15 cellular contexts compared by ENCODE assay signal in genomic region chr10:102402512-102402896, GRCh38. TPM values are rescaled to one million over a fixed set of nuclear protein-coding genes. Genes with fewer than 3 reads are reported as not detected.
"Had no signal": no experiment of that assay in that cellular context is flagged by ENCODE, and none has a peak within 500 bp of the region (broad histone marks: within the 10 kb centered on the region; RNA-seq: fewer than 3 reads in every experiment).

No MANE protein-coding gene starts in this region.

- H3K4me3 Mint-ChIP-seq: activated naive CD4-positive, alpha-beta T cell treated with anti-CD3 and anti-CD28 coated beads, Interleukin-2, amount 10 ng/mL, durations not matched to agents 7 days and 5 days; nephron; stimulated activated memory B cell treated with anti-CD40 and anti-IgM and Interleukin-4, amounts not matched to agents 10 μg/mL and 1 μg/mL and 100 μg/mL, for 72 hours; T-cell had no signal

- ATAC-seq: left lobe of liver; sciatic nerve; stimulated activated memory B cell treated with anti-CD40 and anti-IgM and Interleukin-4, amounts not matched to agents 10 μg/mL and 1 μg/mL and 100 μg/mL, for 72 hours; T-cell had no signal

- H3K4me3 ChIP-seq: adrenal gland, cardiac muscle cell, dorsolateral prefrontal cortex, SK-N-MC, tibial artery had no signal

- H3K9me3 ChIP-seq: adrenal gland, tibial artery had no signal

- H3K27ac Mint-ChIP-seq: activated naive CD4-positive, alpha-beta T cell treated with anti-CD3 and anti-CD28 coated beads, Interleukin-2, amount 10 ng/mL, durations not matched to agents 7 days and 5 days; nephron; stimulated activated memory B cell treated with anti-CD40 and anti-IgM and Interleukin-4, amounts not matched to agents 10 μg/mL and 1 μg/mL and 100 μg/mL, for 72 hours had no signal

- H3K27ac ChIP-seq: adrenal gland, cardiac muscle cell, dorsolateral prefrontal cortex, SK-N-MC, tibial artery had no signal

- H3K9me3 Mint-ChIP-seq: activated naive CD4-positive, alpha-beta T cell treated with anti-CD3 and anti-CD28 coated beads, Interleukin-2, amount 10 ng/mL, durations not matched to agents 7 days and 5 days; nephron; stimulated activated memory B cell treated with anti-CD40 and anti-IgM and Interleukin-4, amounts not matched to agents 10 μg/mL and 1 μg/mL and 100 μg/mL, for 72 hours; T-cell had no signal

- H3K27me3 ChIP-seq: dorsolateral prefrontal cortex had no signal

- H3K36me3 ChIP-seq: cardiac muscle cell had no signal

- DNase-seq: activated CD4-positive, alpha-beta T cell treated with anti-CD3 and anti-CD28 coated beads, Interleukin-2, amount 50 U/mL, for 48 hours; activated CD4-positive, CD25-positive, alpha-beta regulatory T cell treated with anti-CD3 and anti-CD28 coated beads, Interleukin-2, amount 50 U/mL, for 72 hours; activated naive CD4-positive, alpha-beta T cell treated with anti-CD3 and anti-CD28 coated beads, Interleukin-2, amount 10 ng/mL, durations not matched to agents 7 days and 5 days; adrenal gland; dorsolateral prefrontal cortex; stimulated activated CD4-positive, alpha-beta T cell treated with anti-CD3 and anti-CD28 coated beads, Interleukin-12 subunit alpha, Interleukin-12 subunit beta, amount 100 ng/mL, for 4 hours; T-cell; tibial artery had no signal

RNA-seq across cellular contexts. Expression of gene C10orf95, which starts 48.8 kb away (rescaled TPM):
- total RNA-seq: cardiac muscle cell, left lobe of liver, sciatic nerve, subcutaneous adipose tissue had no signal
